1 cellular context compared by ENCODE assay signal in the genomic region with DNA sequence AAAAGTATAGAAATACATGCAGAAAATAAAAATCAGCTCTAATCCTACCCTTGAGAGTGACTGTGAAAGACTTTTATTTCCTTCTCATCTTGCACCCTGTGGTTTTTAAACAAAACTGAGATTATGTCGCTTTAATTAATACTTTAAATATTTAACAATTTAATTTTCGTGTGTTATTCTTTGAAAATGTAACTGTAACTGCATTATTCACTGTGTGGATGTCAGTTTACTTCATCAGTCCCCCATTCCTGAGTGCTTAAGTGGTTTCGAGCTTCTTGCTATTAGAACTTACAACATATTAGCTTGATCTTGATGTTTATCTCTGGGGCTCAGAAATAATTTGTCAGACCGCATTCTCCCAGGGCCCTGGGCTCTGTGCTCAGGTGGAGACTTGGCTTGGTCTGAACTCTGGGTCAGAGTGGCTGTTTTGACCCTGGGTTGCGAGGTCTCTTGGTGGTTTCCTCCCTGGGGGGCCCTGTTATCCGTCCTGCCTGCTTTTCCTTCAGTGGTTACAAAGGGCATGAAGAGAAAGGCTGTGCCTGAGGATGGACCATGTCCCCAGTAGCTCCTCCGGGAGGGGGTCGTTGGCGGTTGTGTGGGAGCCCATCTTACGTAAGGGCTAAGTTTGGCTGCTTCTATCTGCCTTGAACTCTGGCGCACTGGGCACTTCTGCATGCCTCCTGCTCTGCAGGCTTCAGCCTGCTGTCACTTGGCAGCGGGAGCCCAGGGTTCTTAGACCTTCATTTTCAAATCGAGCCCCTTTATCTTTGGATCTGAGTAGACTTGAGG.
TF ChIP-seq lines count a peak whose summit lies in the region.

No MANE protein-coding gene starts in this region.

TF ChIP-seq in H1, 55 proteins besides CTCF, POLR2A, EP300 and RAD21:
- no peak for TF ChIP-seq MAX (IDR thresholded peaks at IDR 0.05)
- TF ChIP-seq MAFK (IDR thresholded peaks at IDR 0.05; ENCODE audit: low read depth, low read length), result no peak
